Comparison of ENCODE assay signal across 11 cellular contexts in the genomic region with DNA sequence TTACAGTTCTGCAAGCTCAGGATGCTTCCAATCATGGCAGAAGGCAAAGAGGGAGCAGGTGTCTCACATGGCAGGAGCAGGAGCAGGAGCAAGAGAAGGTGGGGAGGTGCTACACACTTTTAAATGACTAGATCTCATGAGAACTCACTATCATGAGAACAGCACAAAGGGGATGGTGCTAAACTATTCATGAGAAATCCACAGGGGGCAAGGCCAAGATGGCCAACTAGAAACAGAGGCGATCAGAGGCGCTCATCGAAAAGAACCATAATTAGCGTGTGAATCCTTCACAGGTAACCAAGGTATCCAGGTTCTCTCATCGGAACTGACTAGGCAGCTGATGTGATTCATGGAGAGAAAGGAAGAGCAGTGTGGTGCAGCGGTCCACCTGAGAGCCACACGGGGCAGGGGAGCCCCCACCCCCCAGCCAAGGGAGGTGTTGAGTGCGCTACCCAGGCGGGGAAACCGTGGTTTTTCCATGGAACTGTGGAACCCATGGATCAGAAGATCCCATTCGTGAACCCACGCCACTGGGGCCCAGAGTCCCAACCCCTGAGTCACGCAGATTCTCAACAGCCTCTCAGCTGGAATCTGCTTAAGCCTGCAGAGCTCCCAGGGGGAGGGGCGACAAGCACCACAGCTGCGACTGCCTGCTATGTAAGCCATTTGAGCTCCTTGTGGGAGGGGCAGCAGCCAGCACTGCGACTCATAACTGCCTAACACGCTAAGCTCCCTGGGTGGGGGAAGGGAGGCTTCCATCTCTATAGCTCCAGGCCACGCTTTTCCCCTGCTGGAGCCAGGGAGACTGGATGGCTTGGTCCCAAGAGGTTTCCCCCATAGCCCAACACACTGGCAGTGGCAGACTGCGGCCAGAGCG. TPM values are rescaled to one million over a fixed set of nuclear protein-coding genes. Genes with fewer than 3 reads are reported as not detected.
A peak's percentile ranks its signal among the peaks of the same experiment; 100 is the strongest.
DNase-seq lines count a peak whose midpoint lies in the region; ATAC-seq and TF ChIP-seq lines count a peak whose summit lies in the region.
"Had no signal": no experiment of that assay in that cellular context is flagged by ENCODE, and none has a peak within 500 bp of the region (broad histone marks: within the 10 kb centered on the region; RNA-seq: fewer than 3 reads in every experiment).

No MANE protein-coding gene starts in this region.

- H3K27me3 ChIP-seq in upper lobe of right lung: no peaks in the 10 kb centered on the region
- H3K27me3 ChIP-seq: esophagus squamous epithelium had no signal

- ATAC-seq in GM18907 (IDR thresholded peaks at IDR 0.05; ENCODE audit: unreplicated experiment): no peak
- no peak for ATAC-seq in upper lobe of right lung

- WGBS in mesodermal cell (ENCODE audit: insufficient coverage in 2 of 2), 2 experiments: 64 to 80% methylated on average over 2 to 7 of the region's 20 CpGs

- H3K4me3 ChIP-seq in astrocyte of the spinal cord (ENCODE audit: low read depth, low read length) (no peak overlapping the region), mesodermal cell (ENCODE audit: extremely low read depth, insufficient read depth, low read length, poor library complexity, severe bottlenecking) (no peak overlapping the region), upper lobe of right lung (no peak overlapping the region)
- H3K4me3 ChIP-seq: esophagus squamous epithelium had no signal

- H3K36me3 ChIP-seq in mesodermal cell (ENCODE audit: control insufficient read depth, insufficient read depth, low read length): no peaks in the 10 kb centered on the region
- no peaks in the 10 kb centered on the region for H3K36me3 ChIP-seq in upper lobe of right lung
- H3K36me3 ChIP-seq: esophagus squamous epithelium had no signal

- intact Hi-C loops in upper lobe of right lung (cut with DNase I): no loop called here

- DNase-seq in ELR (ENCODE audit: low read depth) (peak; percentile 69), NCI-H1048 (lab: John Stamatoyannopoulos, UW) (peak; percentile 0), astrocyte of the spinal cord (ENCODE audit: low read depth, low spot score) (peak; percentile 76), NCI-H446 treated with DMSO at 0.1 percent for 48 hours (lab: John Stamatoyannopoulos, UW) (no peak), HPDE6-E6E7 (ENCODE audit: extremely low spot score) (no peak), upper lobe of right lung (no peak)
- DNase-seq: activated effector memory CD4-positive, alpha-beta T cell treated with anti-CD3 and anti-CD28 coated beads, Interleukin-2, amount 50 U/mL, for 16 hours; esophagus squamous epithelium; T-helper 2 cell had no signal

- no peak for TF ChIP-seq CTCF in astrocyte of the spinal cord (IDR thresholded peaks at IDR 0.05; ENCODE audit: low read depth, low read length)
- TF ChIP-seq CTCF in upper lobe of right lung (IDR thresholded peaks at IDR 0.05): no peak

- in situ Hi-C loops in astrocyte of the spinal cord (cut with HindIII; ENCODE audit: low sequenced_read_pairs): no loop called here

- H3K4me1 ChIP-seq in mesodermal cell (ENCODE audit: control insufficient read depth, insufficient read depth, low read length, poor library complexity, severe bottlenecking): peaks cover 8% of the 10 kb centered on the region
- no peaks in the 10 kb centered on the region for H3K4me1 ChIP-seq in upper lobe of right lung
- H3K4me1 ChIP-seq: esophagus squamous epithelium had no signal

- H3K27ac ChIP-seq in mesodermal cell (ENCODE audit: low read depth, low read length, severe bottlenecking): peak overlapping the region; percentile 23
- H3K27ac ChIP-seq in upper lobe of right lung: no peak overlapping the region
- H3K27ac ChIP-seq: esophagus squamous epithelium had no signal

- H3K9me3 ChIP-seq in mesodermal cell (ENCODE audit: control insufficient read depth, low read length) (no peaks in the 10 kb centered on the region), upper lobe of right lung (no peaks in the 10 kb centered on the region)
- H3K9me3 ChIP-seq: esophagus squamous epithelium had no signal

RNA-seq across cellular contexts. Expression of a gene that starts 46.7 kb away (rescaled TPM):
- not detected for polyA plus RNA-seq in mesodermal cell (2013, experiment 1 of 2)
- polyA plus RNA-seq in mesodermal cell (2013, experiment 2 of 2): not detected
- not detected for total RNA-seq in upper lobe of right lung
- total RNA-seq: esophagus squamous epithelium had no signal

Comparison
In these comparisons a context has a peak if more than half of its experiments do, and no peak if none do; other contexts are left out.
1. DNase-seq: peak in ELR (single experiment), NCI-H1048 (single experiment) and astrocyte of the spinal cord (single experiment); none in NCI-H446 treated with DMSO at 0.1 percent for 48 hours (single experiment), HPDE6-E6E7 (single experiment) and upper lobe of right lung (single experiment).